In genomic region chr1:18948913-18949688, GRCh38 we compare ENCODE assay signal across 1 cellular context.
A peak's percentile ranks its signal among the peaks of the same experiment; 100 is the strongest.
TF ChIP-seq lines count a peak whose summit lies in the region.

No MANE protein-coding gene starts in this region.

TF ChIP-seq in HepG2, 621 proteins besides CTCF, POLR2A, EP300 and RAD21 (continued from another document and continues in another):
- TF ChIP-seq PREB (CRISPR knock-in tag; IDR thresholded peaks at IDR 0.05) (no peak), ZXDC (CRISPR knock-in tag; IDR thresholded peaks at IDR 0.05) (peak; percentile 9; the same call in 1 of the 2 replicates), YEATS4 (CRISPR knock-in tag; IDR thresholded peaks at IDR 0.05; ENCODE audit: borderline replicate concordance) (peak; percentile 92), SATB2 (CRISPR knock-in tag; IDR thresholded peaks at IDR 0.05) (peak; percentile 77; the same call in 1 of the 2 replicates), ZBTB25 (CRISPR knock-in tag; IDR thresholded peaks at IDR 0.05) (no peak), TOE1 (CRISPR knock-in tag; IDR thresholded peaks at IDR 0.05) (no peak), ZKSCAN8 (CRISPR knock-in tag; IDR thresholded peaks at IDR 0.05; ENCODE audit: borderline replicate concordance) (0 out of 2 replicates have a peak, but pooled peaks have one; percentile 24), SCMH1 (CRISPR knock-in tag; IDR thresholded peaks at IDR 0.05; ENCODE audit: borderline replicate concordance) (no peak), ZNF3 (CRISPR knock-in tag; IDR thresholded peaks at IDR 0.05) (0 out of 2 replicates have a peak, but pooled peaks have one; percentile 28), ZFP41 (CRISPR knock-in tag; IDR thresholded peaks at IDR 0.05; ENCODE audit: borderline replicate concordance) (peak; percentile 83; the same call in 1 of the 2 replicates), ZC3H13 (CRISPR knock-in tag; IDR thresholded peaks at IDR 0.05) (peak; percentile 92; the same call in 1 of the 2 replicates), STAG1 (CRISPR knock-in tag; IDR thresholded peaks at IDR 0.05) (0 out of 2 replicates have a peak, but pooled peaks have one; percentile 20), CEBPB (IDR thresholded peaks at IDR 0.05; ENCODE audit: borderline replicate concordance, low read depth, low read length) (no peak), AKAP8 (CRISPR knock-in tag; IDR thresholded peaks at IDR 0.05) (no peak), ZNF615 (CRISPR knock-in tag; IDR thresholded peaks at IDR 0.05; ENCODE audit: borderline replicate concordance) (no peak), HNRNPK (IDR thresholded peaks at IDR 0.05; ENCODE audit: low read depth, low read length, poor library complexity, severe bottlenecking) (no peak), FOXO1 (CRISPR knock-in tag; IDR thresholded peaks at IDR 0.05) (peak; percentile 66; the same call in 1 of the 2 replicates), NFKBIZ (CRISPR knock-in tag; IDR thresholded peaks at IDR 0.05) (0 out of 2 replicates have a peak, but pooled peaks have one; percentile 40), MAFG (CRISPR knock-in tag; IDR thresholded peaks at IDR 0.05) (no peak), AKNA (CRISPR knock-in tag; IDR thresholded peaks at IDR 0.05; ENCODE audit: borderline replicate concordance) (no peak), CREB1 (IDR thresholded peaks at IDR 0.05) (no peak), CREB1 (CRISPR knock-in tag; IDR thresholded peaks at IDR 0.05) (peak; percentile 81), JARID2 (CRISPR knock-in tag; IDR thresholded peaks at IDR 0.05; ENCODE audit: insufficient replicate concordance) (no peak), E2F1 (CRISPR knock-in tag; IDR thresholded peaks at IDR 0.05) (peak; percentile 42; the same call in 1 of the 2 replicates), ZKSCAN5 (CRISPR knock-in tag; IDR thresholded peaks at IDR 0.05) (no peak), HNF1A (IDR thresholded peaks at IDR 0.05; ENCODE audit: low read depth) (peak; percentile 54), HNF1A (CRISPR knock-in tag; IDR thresholded peaks at IDR 0.05; ENCODE audit: borderline replicate concordance) (peak; percentile 76; the same call in 1 of the 2 replicates), CBX2 (IDR thresholded peaks at IDR 0.05; ENCODE audit: low read depth, low read length) (no peak), CBX2 (CRISPR knock-in tag; IDR thresholded peaks at IDR 0.05; ENCODE audit: low read depth) (no peak), MAX (IDR thresholded peaks at IDR 0.05) (peak; percentile 93), ZC3H4 (CRISPR knock-in tag; IDR thresholded peaks at IDR 0.05; ENCODE audit: borderline replicate concordance) (no peak), MAZ (IDR thresholded peaks at IDR 0.05; ENCODE audit: borderline replicate concordance, low read depth, low read length) (0 out of 2 replicates have a peak, but pooled peaks have one; percentile 6), MAZ (CRISPR knock-in tag; IDR thresholded peaks at IDR 0.05; ENCODE audit: low read depth) (peak; percentile 56; the same call in 1 of the 2 replicates), IKZF1 (IDR thresholded peaks at IDR 0.05) (no peak), ZFY (CRISPR knock-in tag; IDR thresholded peaks at IDR 0.05) (peak; percentile 98), MLXIP (CRISPR knock-in tag; IDR thresholded peaks at IDR 0.05; ENCODE audit: borderline replicate concordance) (peak; percentile 55; the same call in 1 of the 2 replicates), MAFK (conservative IDR thresholded peaks at IDR 0.05 in 1 of 2, IDR thresholded peaks at IDR 0.05 in 1 of 2; ENCODE audit: low read length in 2 of 2) (no peak), ZFP82 (CRISPR knock-in tag; IDR thresholded peaks at IDR 0.05; ENCODE audit: borderline replicate concordance) (no peak), ZNF879 (CRISPR knock-in tag; IDR thresholded peaks at IDR 0.05) (peak; percentile 89), KDM5A (IDR thresholded peaks at IDR 0.05; ENCODE audit: borderline replicate concordance, low read length) (no peak)
